Comparison of ENCODE assay signal across 19 cellular contexts in the genomic region with DNA sequence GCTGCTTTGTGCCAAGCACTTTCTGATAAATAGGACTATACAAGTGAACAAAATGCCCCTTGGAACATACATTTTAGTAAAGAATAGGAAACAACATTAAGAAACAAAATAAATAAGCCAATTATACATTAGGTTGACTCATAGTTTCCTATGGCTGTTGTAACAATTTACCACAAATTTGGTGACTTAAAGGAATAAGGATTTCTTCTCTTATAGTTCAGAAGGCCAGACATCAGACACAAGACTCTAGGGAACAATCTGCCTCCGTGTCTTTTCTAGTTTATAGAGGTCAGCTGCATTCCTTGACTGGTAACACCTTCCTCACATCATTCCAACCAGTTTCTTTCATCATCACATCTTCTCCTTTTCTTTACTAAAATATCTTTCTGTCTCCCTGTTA.
DNase-seq lines count a peak whose midpoint lies in the region; ATAC-seq and TF ChIP-seq lines count a peak whose summit lies in the region.
"Had no signal": no experiment of that assay in that cellular context is flagged by ENCODE, and none has a peak within 500 bp of the region (broad histone marks: within the 10 kb centered on the region; RNA-seq: fewer than 3 reads in every experiment).

No MANE protein-coding gene starts in this region.

- DNase-seq in MCF 10A (ENCODE audit: unreplicated experiment) (peak; percentile 8), breast epithelium (ENCODE audit: low spot score in 2 of 2) (no peak), amniotic epithelial cell (ENCODE audit: low read depth) (peak; percentile 2), fibroblast of pulmonary artery (ENCODE audit: low read depth) (peak; percentile 23), middle frontal gyrus (ENCODE audit: extremely low spot score, low spot score) (no peak), DMS53 (lab: John Stamatoyannopoulos, UW) (no peak)
- no peak for DNase-seq in activated naive CD8-positive, alpha-beta T cell treated with anti-CD3 and anti-CD28 coated beads for 36 hours
- DNase-seq: Calu3; CD4-positive, CD25-positive, alpha-beta regulatory T cell; DMS79; GF-D8; GOT3; NCI-H1105 treated with DMSO at 0.1 percent for 48 hours; NCI-H187; NCI-H446 treated with DMSO at 0.1 percent for 48 hours; NCI-H774; SHP77 had no signal

- H3K36me3 Mint-ChIP-seq in MCF 10A (ENCODE audit: insufficient read depth, unreplicated experiment), result no peaks in the 10 kb centered on the region
- H3K36me3 Mint-ChIP-seq in activated naive CD8-positive, alpha-beta T cell treated with anti-CD3 and anti-CD28 coated beads for 36 hours, result no peaks in the 10 kb centered on the region
- H3K36me3 Mint-ChIP-seq: CD4-positive, CD25-positive, alpha-beta regulatory T cell had no signal

- no peaks in the 10 kb centered on the region for H3K27me3 Mint-ChIP-seq in MCF 10A (ENCODE audit: insufficient read depth, unreplicated experiment)
- no peaks in the 10 kb centered on the region for H3K27me3 Mint-ChIP-seq in activated naive CD8-positive, alpha-beta T cell treated with anti-CD3 and anti-CD28 coated beads for 36 hours
- H3K27me3 Mint-ChIP-seq: CD4-positive, CD25-positive, alpha-beta regulatory T cell had no signal

- intact Hi-C loops in MCF 10A (cut with micrococcal nuclease) (no loop called here), breast epithelium (cut with DNase I; ENCODE audit: low total_unique reads) (no loop called here)

- H3K27ac Mint-ChIP-seq in MCF 10A (ENCODE audit: low read depth, unreplicated experiment), result no peak overlapping the region
- H3K27ac Mint-ChIP-seq in activated naive CD8-positive, alpha-beta T cell treated with anti-CD3 and anti-CD28 coated beads for 36 hours, result no peak overlapping the region
- H3K27ac Mint-ChIP-seq: CD4-positive, CD25-positive, alpha-beta regulatory T cell had no signal

- no peak for ATAC-seq in GM19324 (IDR thresholded peaks at IDR 0.05; ENCODE audit: low FRiP score, unreplicated experiment)
- ATAC-seq: K562 had no signal

- no peaks in the 10 kb centered on the region for H3K4me1 ChIP-seq in breast epithelium

- CTCF ChIA-PET in MCF 10A (lab: Yijun Ruan, JAX), result interaction anchor here (0.6 to 1.0 kb wide), 2 partner anchors 52 to 62 kb away, joined by 3 to 4 read pairs; no protein-coding TSS in a partner anchor

- no peak overlapping the region for H3K4me3 Mint-ChIP-seq in MCF 10A (ENCODE audit: unreplicated experiment)
- no peak overlapping the region for H3K4me3 Mint-ChIP-seq in activated naive CD8-positive, alpha-beta T cell treated with anti-CD3 and anti-CD28 coated beads for 36 hours

- TF ChIP-seq CTCF in MCF 10A (IDR thresholded peaks at IDR 0.05; ENCODE audit: unreplicated experiment), result no peak
- no peak for TF ChIP-seq CTCF in breast epithelium (IDR thresholded peaks at IDR 0.05)
- no peak for TF ChIP-seq CTCF in fibroblast of pulmonary artery (IDR thresholded peaks at IDR 0.05; ENCODE audit: low read length, missing control alignments)

- POLR2A ChIA-PET in MCF 10A (lab: Yijun Ruan, JAX), result no interaction called here

- peaks cover 9% of the 10 kb centered on the region for H3K9me3 Mint-ChIP-seq in MCF 10A (ENCODE audit: unreplicated experiment)
- peaks cover 4% of the 10 kb centered on the region for H3K9me3 Mint-ChIP-seq in activated naive CD8-positive, alpha-beta T cell treated with anti-CD3 and anti-CD28 coated beads for 36 hours

- no peaks in the 10 kb centered on the region for H3K9me3 ChIP-seq in breast epithelium

- no peaks in the 10 kb centered on the region for H3K36me3 ChIP-seq in breast epithelium

- H3K27me3 ChIP-seq in breast epithelium, result no peaks in the 10 kb centered on the region

- no peaks in the 10 kb centered on the region for H3K4me1 Mint-ChIP-seq in MCF 10A (ENCODE audit: insufficient read depth, unreplicated experiment)
- no peaks in the 10 kb centered on the region for H3K4me1 Mint-ChIP-seq in activated naive CD8-positive, alpha-beta T cell treated with anti-CD3 and anti-CD28 coated beads for 36 hours
- H3K4me1 Mint-ChIP-seq: CD4-positive, CD25-positive, alpha-beta regulatory T cell had no signal

- H3K4me3 ChIP-seq in breast epithelium (no peak overlapping the region), fibroblast of pulmonary artery (replicated peaks; ENCODE audit: low read depth, low read length) (no peak overlapping the region)
- H3K4me3 ChIP-seq: K562 had no signal

- H3K27ac ChIP-seq in breast epithelium, result no peak overlapping the region

- no peak for TF ChIP-seq POLR2A in breast epithelium (IDR thresholded peaks at IDR 0.05)

- no TSS peak for BruUV-seq in MCF 10A (replicated peaks; lab: Mats Ljungman, UMichigan)

Comparison
In these comparisons a context has a peak if more than half of its experiments do, and no peak if none do; other contexts are left out.
1. DNase-seq: peak in MCF 10A (single experiment), amniotic epithelial cell (single experiment) and fibroblast of pulmonary artery (single experiment); none in breast epithelium (0 of 2), middle frontal gyrus (single experiment), activated naive CD8-positive, alpha-beta T cell treated with anti-CD3 and anti-CD28 coated beads for 36 hours (single experiment) and DMS53 (single experiment).